31 cellular contexts compared by ENCODE assay signal in genomic region chr19:39115105-39115847, GRCh38. TPM values are rescaled to one million over a fixed set of nuclear protein-coding genes. Genes with fewer than 3 reads are reported as not detected.
"Had no signal": no experiment of that assay in that cellular context is flagged by ENCODE, and none has a peak within 500 bp of the region (broad histone marks: within the 10 kb centered on the region; RNA-seq: fewer than 3 reads in every experiment).

No MANE protein-coding gene starts in this region.

- H3K36me3 ChIP-seq: brain microvascular endothelial cell had no signal

- H3K27ac ChIP-seq: brain microvascular endothelial cell, coronary artery, dorsolateral prefrontal cortex, VCaP had no signal

- ATAC-seq: activated naive CD4-positive, alpha-beta T cell treated with anti-CD3 and anti-CD28 coated beads, Interleukin-2, amount 50 U/mL, for 72 hours; activated T-cell treated with anti-CD3 and anti-CD28 coated beads, Interleukin-2, amount 50 U/mL, for 72 hours; esophagus mucosa; WTC11 had no signal

- FAIRE-seq: astrocyte, bronchial epithelial cell, frontal cortex had no signal

- DNase-seq: activated CD4-positive, alpha-beta memory T cell treated with anti-CD3 and anti-CD28 coated beads, Interleukin-2, amount 10 ng/mL, durations not matched to agents 7 days and 5 days; activated CD4-positive, alpha-beta T cell treated with anti-CD3 and anti-CD28 coated beads for 1 hour; activated CD4-positive, alpha-beta T cell treated with anti-CD3 and anti-CD28 coated beads for 4 hours; activated CD4-positive, alpha-beta T cell treated with anti-CD3 and anti-CD28 coated beads, Interleukin-2, amount 10 ng/mL, durations not matched to agents 7 days and 5 days; activated CD4-positive, alpha-beta T cell treated with anti-CD3 and anti-CD28 coated beads, Interleukin-2, amount 50 U/mL, for 4 hours; activated CD8-positive, alpha-beta memory T cell treated with anti-CD3 and anti-CD28 coated beads, Interleukin-2, amount 50 U/mL, for 48 hours; activated gamma-delta T cell; activated naive CD4-positive, alpha-beta T cell; activated naive CD4-positive, alpha-beta T cell treated with anti-CD3 and anti-CD28 coated beads, Interleukin-2, amount 10 ng/mL, durations not matched to agents 7 days and 5 days; activated naive CD8-positive, alpha-beta T cell treated with anti-CD3 and anti-CD28 coated beads, Interleukin-2, amount 10 ng/mL, durations not matched to agents 7 days and 5 days; activated T-cell treated with anti-CD3 and anti-CD28 coated beads for 4 hours; activated T-cell treated with anti-CD3 and anti-CD28 coated beads, Interleukin-2, amount 50 U/mL, for 24 hours; activated T-cell treated with anti-CD3 and anti-CD28 coated beads, Interleukin-2, amount 50 U/mL, for 72 hours; brain microvascular endothelial cell; dorsolateral prefrontal cortex; effector memory CD4-positive, alpha-beta T cell; endodermal cell; foreskin fibroblast; head of caudate nucleus; T-helper 2 cell had no signal

- H3K4me3 ChIP-seq: coronary artery, dorsolateral prefrontal cortex had no signal

RNA-seq across cellular contexts. Expression of gene ACP7, which starts 31.1 kb away (rescaled TPM):
- total RNA-seq: activated CD4-positive, alpha-beta memory T cell treated with anti-CD3 and anti-CD28 coated beads, Interleukin-2, amount 10 ng/mL, durations not matched to agents 7 days and 5 days; activated CD4-positive, alpha-beta T cell treated with anti-CD3 and anti-CD28 coated beads, Interleukin-2, amount 10 ng/mL, durations not matched to agents 7 days and 5 days; activated naive CD8-positive, alpha-beta T cell treated with anti-CD3 and anti-CD28 coated beads, Interleukin-2, amount 10 ng/mL, durations not matched to agents 7 days and 5 days; activated T-cell treated with anti-CD3 and anti-CD28 coated beads, Interleukin-2, amount 50 U/mL, for 72 hours; astrocyte; cardiac septum; cerebellum; frontal cortex; T-helper 1 cell treated with Interleukin-12 subunit alpha and Interleukin-12 subunit beta and Interleukin-4 antibody, amounts not matched to agents 30 ng/mL and 1 ng/mL, for 36 hours had no signal
